1 cellular context compared by ENCODE assay signal in genomic region chr2:74919827-74920226, GRCh38.
TF ChIP-seq lines count a peak whose summit lies in the region.

No MANE protein-coding gene starts in this region.

TF ChIP-seq in K562, 482 proteins besides CTCF, POLR2A, EP300 and RAD21 (continued from another document and continues in another):
- peak; percentile 35 for TF ChIP-seq CTCFL (IDR thresholded peaks at IDR 0.05; ENCODE audit: borderline replicate concordance, insufficient read depth, low read depth, low read length, poor library complexity, severe bottlenecking)
- TF ChIP-seq ZBTB17 (CRISPR knock-in tag; IDR thresholded peaks at IDR 0.05) = no peak
- TF ChIP-seq ASH1L (IDR thresholded peaks at IDR 0.05; ENCODE audit: borderline replicate concordance, low read depth, partially characterized antibody) = no peak
- TF ChIP-seq KLF1 (tag; IDR thresholded peaks at IDR 0.05) = no peak
- peak; percentile 60; the same call in 1 of the 2 replicates for TF ChIP-seq ARID2 (IDR thresholded peaks at IDR 0.05)
- TF ChIP-seq MBD1 (CRISPR knock-in tag; IDR thresholded peaks at IDR 0.05) = no peak
- no peak for TF ChIP-seq DACH1 (IDR thresholded peaks at IDR 0.05; ENCODE audit: partially characterized antibody)
- no peak for TF ChIP-seq HIVEP1 (CRISPR knock-in tag; IDR thresholded peaks at IDR 0.05)
- TF ChIP-seq ZNF398 (CRISPR knock-in tag; IDR thresholded peaks at IDR 0.05) = no peak
- TF ChIP-seq, protein P1, sequence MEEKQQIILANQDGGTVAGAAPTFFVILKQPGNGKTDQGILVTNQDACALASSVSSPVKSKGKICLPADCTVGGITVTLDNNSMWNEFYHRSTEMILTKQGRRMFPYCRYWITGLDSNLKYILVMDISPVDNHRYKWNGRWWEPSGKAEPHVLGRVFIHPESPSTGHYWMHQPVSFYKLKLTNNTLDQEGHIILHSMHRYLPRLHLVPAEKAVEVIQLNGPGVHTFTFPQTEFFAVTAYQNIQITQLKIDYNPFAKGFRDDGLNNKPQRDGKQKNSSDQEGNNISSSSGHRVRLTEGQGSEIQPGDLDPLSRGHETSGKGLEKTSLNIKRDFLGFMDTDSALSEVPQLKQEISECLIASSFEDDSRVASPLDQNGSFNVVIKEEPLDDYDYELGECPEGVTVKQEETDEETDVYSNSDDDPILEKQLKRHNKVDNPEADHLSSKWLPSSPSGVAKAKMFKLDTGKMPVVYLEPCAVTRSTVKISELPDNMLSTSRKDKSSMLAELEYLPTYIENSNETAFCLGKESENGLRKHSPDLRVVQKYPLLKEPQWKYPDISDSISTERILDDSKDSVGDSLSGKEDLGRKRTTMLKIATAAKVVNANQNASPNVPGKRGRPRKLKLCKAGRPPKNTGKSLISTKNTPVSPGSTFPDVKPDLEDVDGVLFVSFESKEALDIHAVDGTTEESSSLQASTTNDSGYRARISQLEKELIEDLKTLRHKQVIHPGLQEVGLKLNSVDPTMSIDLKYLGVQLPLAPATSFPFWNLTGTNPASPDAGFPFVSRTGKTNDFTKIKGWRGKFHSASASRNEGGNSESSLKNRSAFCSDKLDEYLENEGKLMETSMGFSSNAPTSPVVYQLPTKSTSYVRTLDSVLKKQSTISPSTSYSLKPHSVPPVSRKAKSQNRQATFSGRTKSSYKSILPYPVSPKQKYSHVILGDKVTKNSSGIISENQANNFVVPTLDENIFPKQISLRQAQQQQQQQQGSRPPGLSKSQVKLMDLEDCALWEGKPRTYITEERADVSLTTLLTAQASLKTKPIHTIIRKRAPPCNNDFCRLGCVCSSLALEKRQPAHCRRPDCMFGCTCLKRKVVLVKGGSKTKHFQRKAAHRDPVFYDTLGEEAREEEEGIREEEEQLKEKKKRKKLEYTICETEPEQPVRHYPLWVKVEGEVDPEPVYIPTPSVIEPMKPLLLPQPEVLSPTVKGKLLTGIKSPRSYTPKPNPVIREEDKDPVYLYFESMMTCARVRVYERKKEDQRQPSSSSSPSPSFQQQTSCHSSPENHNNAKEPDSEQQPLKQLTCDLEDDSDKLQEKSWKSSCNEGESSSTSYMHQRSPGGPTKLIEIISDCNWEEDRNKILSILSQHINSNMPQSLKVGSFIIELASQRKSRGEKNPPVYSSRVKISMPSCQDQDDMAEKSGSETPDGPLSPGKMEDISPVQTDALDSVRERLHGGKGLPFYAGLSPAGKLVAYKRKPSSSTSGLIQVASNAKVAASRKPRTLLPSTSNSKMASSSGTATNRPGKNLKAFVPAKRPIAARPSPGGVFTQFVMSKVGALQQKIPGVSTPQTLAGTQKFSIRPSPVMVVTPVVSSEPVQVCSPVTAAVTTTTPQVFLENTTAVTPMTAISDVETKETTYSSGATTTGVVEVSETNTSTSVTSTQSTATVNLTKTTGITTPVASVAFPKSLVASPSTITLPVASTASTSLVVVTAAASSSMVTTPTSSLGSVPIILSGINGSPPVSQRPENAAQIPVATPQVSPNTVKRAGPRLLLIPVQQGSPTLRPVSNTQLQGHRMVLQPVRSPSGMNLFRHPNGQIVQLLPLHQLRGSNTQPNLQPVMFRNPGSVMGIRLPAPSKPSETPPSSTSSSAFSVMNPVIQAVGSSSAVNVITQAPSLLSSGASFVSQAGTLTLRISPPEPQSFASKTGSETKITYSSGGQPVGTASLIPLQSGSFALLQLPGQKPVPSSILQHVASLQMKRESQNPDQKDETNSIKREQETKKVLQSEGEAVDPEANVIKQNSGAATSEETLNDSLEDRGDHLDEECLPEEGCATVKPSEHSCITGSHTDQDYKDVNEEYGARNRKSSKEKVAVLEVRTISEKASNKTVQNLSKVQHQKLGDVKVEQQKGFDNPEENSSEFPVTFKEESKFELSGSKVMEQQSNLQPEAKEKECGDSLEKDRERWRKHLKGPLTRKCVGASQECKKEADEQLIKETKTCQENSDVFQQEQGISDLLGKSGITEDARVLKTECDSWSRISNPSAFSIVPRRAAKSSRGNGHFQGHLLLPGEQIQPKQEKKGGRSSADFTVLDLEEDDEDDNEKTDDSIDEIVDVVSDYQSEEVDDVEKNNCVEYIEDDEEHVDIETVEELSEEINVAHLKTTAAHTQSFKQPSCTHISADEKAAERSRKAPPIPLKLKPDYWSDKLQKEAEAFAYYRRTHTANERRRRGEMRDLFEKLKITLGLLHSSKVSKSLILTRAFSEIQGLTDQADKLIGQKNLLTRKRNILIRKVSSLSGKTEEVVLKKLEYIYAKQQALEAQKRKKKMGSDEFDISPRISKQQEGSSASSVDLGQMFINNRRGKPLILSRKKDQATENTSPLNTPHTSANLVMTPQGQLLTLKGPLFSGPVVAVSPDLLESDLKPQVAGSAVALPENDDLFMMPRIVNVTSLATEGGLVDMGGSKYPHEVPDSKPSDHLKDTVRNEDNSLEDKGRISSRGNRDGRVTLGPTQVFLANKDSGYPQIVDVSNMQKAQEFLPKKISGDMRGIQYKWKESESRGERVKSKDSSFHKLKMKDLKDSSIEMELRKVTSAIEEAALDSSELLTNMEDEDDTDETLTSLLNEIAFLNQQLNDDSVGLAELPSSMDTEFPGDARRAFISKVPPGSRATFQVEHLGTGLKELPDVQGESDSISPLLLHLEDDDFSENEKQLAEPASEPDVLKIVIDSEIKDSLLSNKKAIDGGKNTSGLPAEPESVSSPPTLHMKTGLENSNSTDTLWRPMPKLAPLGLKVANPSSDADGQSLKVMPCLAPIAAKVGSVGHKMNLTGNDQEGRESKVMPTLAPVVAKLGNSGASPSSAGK (IDR thresholded peaks at IDR 0.05) = no peak
- no peak for TF ChIP-seq RHOXF2B (CRISPR knock-in tag; conservative IDR thresholded peaks at IDR 0.05)
- TF ChIP-seq BHLHE40 (IDR thresholded peaks at IDR 0.05; ENCODE audit: low read length) = 0 out of 2 replicates have a peak, but pooled peaks have one; percentile 20
- TF ChIP-seq TCF7L2 (IDR thresholded peaks at IDR 0.05; ENCODE audit: low read depth, low read length) = no peak
- no peak for TF ChIP-seq ZNF551 (CRISPR knock-in tag; IDR thresholded peaks at IDR 0.05)
- no peak for TF ChIP-seq POLR3A (IDR thresholded peaks at IDR 0.05; ENCODE audit: borderline replicate concordance, extremely low read depth, insufficient read depth, insufficient read length)
- TF ChIP-seq ZFP1 (CRISPR knock-in tag; IDR thresholded peaks at IDR 0.05) = no peak
- no peak for TF ChIP-seq PKNOX1 (IDR thresholded peaks at IDR 0.05)
- TF ChIP-seq BACH1 (tag; IDR thresholded peaks at IDR 0.05) = no peak
- TF ChIP-seq, protein P2, sequence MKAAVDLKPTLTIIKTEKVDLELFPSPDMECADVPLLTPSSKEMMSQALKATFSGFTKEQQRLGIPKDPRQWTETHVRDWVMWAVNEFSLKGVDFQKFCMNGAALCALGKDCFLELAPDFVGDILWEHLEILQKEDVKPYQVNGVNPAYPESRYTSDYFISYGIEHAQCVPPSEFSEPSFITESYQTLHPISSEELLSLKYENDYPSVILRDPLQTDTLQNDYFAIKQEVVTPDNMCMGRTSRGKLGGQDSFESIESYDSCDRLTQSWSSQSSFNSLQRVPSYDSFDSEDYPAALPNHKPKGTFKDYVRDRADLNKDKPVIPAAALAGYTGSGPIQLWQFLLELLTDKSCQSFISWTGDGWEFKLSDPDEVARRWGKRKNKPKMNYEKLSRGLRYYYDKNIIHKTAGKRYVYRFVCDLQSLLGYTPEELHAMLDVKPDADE (conservative IDR thresholded peaks at IDR 0.05; ENCODE audit: control insufficient read depth, low read depth, low read length) = no peak
- no peak for TF ChIP-seq CBX8 (IDR thresholded peaks at IDR 0.05; ENCODE audit: borderline replicate concordance, extremely low read depth, low read depth, low read length, poor library complexity, severe bottlenecking)
- 0 out of 4 replicates have a peak, but pooled peaks of 1 of the 2 experiments have one; percentile 24 for TF ChIP-seq RCOR1 (IDR thresholded peaks at IDR 0.05; ENCODE audit: borderline replicate concordance in 1 of 2, low read depth in 2 of 2, low read length in 2 of 2)
- no peak for TF ChIP-seq TAF9B (IDR thresholded peaks at IDR 0.05; ENCODE audit: partially characterized antibody)
- TF ChIP-seq, protein P3, sequence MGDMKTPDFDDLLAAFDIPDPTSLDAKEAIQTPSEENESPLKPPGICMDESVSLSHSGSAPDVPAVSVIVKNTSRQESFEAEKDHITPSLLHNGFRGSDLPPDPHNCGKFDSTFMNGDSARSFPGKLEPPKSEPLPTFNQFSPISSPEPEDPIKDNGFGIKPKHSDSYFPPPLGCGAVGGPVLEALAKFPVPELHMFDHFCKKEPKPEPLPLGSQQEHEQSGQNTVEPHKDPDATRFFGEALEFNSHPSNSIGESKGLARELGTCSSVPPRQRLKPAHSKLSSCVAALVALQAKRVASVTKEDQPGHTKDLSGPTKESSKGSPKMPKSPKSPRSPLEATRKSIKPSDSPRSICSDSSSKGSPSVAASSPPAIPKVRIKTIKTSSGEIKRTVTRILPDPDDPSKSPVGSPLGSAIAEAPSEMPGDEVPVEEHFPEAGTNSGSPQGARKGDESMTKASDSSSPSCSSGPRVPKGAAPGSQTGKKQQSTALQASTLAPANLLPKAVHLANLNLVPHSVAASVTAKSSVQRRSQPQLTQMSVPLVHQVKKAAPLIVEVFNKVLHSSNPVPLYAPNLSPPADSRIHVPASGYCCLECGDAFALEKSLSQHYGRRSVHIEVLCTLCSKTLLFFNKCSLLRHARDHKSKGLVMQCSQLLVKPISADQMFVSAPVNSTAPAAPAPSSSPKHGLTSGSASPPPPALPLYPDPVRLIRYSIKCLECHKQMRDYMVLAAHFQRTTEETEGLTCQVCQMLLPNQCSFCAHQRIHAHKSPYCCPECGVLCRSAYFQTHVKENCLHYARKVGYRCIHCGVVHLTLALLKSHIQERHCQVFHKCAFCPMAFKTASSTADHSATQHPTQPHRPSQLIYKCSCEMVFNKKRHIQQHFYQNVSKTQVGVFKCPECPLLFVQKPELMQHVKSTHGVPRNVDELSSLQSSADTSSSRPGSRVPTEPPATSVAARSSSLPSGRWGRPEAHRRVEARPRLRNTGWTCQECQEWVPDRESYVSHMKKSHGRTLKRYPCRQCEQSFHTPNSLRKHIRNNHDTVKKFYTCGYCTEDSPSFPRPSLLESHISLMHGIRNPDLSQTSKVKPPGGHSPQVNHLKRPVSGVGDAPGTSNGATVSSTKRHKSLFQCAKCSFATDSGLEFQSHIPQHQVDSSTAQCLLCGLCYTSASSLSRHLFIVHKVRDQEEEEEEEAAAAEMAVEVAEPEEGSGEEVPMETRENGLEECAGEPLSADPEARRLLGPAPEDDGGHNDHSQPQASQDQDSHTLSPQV (IDR thresholded peaks at IDR 0.05) = no peak
- TF ChIP-seq GABPB2 (CRISPR knock-in tag; conservative IDR thresholded peaks at IDR 0.05) = no peak
- TF ChIP-seq ZNF197 (CRISPR knock-in tag; IDR thresholded peaks at IDR 0.05; ENCODE audit: low read depth) = no peak
- no peak for TF ChIP-seq ZEB2 (IDR thresholded peaks at IDR 0.05)
- no peak for TF ChIP-seq ZNF239 (CRISPR knock-in tag; IDR thresholded peaks at IDR 0.05)
- TF ChIP-seq, protein P4, sequence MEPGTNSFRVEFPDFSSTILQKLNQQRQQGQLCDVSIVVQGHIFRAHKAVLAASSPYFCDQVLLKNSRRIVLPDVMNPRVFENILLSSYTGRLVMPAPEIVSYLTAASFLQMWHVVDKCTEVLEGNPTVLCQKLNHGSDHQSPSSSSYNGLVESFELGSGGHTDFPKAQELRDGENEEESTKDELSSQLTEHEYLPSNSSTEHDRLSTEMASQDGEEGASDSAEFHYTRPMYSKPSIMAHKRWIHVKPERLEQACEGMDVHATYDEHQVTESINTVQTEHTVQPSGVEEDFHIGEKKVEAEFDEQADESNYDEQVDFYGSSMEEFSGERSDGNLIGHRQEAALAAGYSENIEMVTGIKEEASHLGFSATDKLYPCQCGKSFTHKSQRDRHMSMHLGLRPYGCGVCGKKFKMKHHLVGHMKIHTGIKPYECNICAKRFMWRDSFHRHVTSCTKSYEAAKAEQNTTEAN (CRISPR knock-in tag; IDR thresholded peaks at IDR 0.05) = no peak
- peak; percentile 72 for TF ChIP-seq RB1 (IDR thresholded peaks at IDR 0.05; ENCODE audit: low read depth)
- TF ChIP-seq SIN3A (IDR thresholded peaks at IDR 0.05; ENCODE audit: borderline replicate concordance in 2 of 2, control insufficient read depth in 1 of 2, low read depth in 2 of 2, low read length in 2 of 2) = no peak
